In the genomic region with DNA sequence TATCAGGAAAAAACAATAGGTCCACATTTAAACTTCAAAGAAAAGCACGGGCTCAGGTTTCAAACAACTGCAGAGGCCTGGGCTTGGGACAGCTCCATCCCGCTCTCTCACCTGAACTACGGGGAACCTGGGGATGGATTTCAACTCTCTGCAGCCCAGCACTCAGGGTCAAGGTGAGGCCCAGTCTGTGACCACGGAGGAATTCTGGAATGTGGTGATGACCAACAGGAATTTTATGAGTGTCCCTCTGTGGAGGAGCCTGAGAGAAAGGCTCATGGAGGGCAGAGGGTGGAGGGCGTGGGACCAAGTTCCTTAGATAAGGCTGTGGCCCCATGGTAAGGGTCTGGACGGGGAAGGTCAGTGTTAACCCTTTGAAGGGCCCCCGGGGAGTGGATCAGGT, we compare ENCODE assay signal across 16 cellular contexts.
"Had no signal": no experiment of that assay in that cellular context is flagged by ENCODE, and none has a peak within 500 bp of the region (broad histone marks: within the 10 kb centered on the region; RNA-seq: fewer than 3 reads in every experiment).

No MANE protein-coding gene starts in this region.

- H3K27me3 Mint-ChIP-seq: activated naive CD4-positive, alpha-beta T cell treated with anti-CD3 and anti-CD28 coated beads, Interleukin-2, amount 50 U/mL, for 24 hours; central memory CD8-positive, alpha-beta T cell had no signal

- H3K4me1 ChIP-seq: psoas muscle had no signal

- H3K36me3 ChIP-seq: sigmoid colon had no signal

- H3K9me3 Mint-ChIP-seq: activated naive CD4-positive, alpha-beta T cell treated with anti-CD3 and anti-CD28 coated beads, Interleukin-2, amount 50 U/mL, for 24 hours; natural killer cell; type B pancreatic cell had no signal

- H3K27ac Mint-ChIP-seq: activated naive CD4-positive, alpha-beta T cell treated with anti-CD3 and anti-CD28 coated beads, Interleukin-2, amount 50 U/mL, for 24 hours; natural killer cell; type B pancreatic cell had no signal

- ATAC-seq: left lobe of liver, natural killer cell, psoas muscle had no signal

- H3K4me1 Mint-ChIP-seq: activated naive CD4-positive, alpha-beta T cell treated with anti-CD3 and anti-CD28 coated beads, Interleukin-2, amount 50 U/mL, for 24 hours; central memory CD8-positive, alpha-beta T cell; natural killer cell had no signal

- DNase-seq: activated CD4-positive, CD25-positive, alpha-beta regulatory T cell; activated effector memory CD4-positive, alpha-beta T cell treated with Interleukin-2 at 50 U/mL for 16 hours; cortex of kidney; effector memory CD4-positive, alpha-beta T cell; glutamatergic neuron; natural killer cell; occipital lobe; psoas muscle; stimulated activated CD4-positive, alpha-beta T cell treated with anti-CD3 and anti-CD28 coated beads, Interleukin-12 subunit alpha, Interleukin-12 subunit beta, amount 100 ng/mL, for 4 hours; stimulated activated naive CD4-positive, alpha-beta T cell treated with Interleukin-2 at 50 U/mL for 16 hours had no signal

- H3K4me3 Mint-ChIP-seq: activated naive CD4-positive, alpha-beta T cell treated with anti-CD3 and anti-CD28 coated beads, Interleukin-2, amount 50 U/mL, for 24 hours; central memory CD8-positive, alpha-beta T cell; natural killer cell; type B pancreatic cell had no signal

- H3K27me3 ChIP-seq: sigmoid colon had no signal

- H3K36me3 Mint-ChIP-seq: activated naive CD4-positive, alpha-beta T cell treated with anti-CD3 and anti-CD28 coated beads, Interleukin-2, amount 50 U/mL, for 24 hours; natural killer cell; type B pancreatic cell had no signal

- H3K4me3 ChIP-seq: psoas muscle, sigmoid colon had no signal

- H3K9me3 ChIP-seq: psoas muscle, sigmoid colon had no signal

- H3K27ac ChIP-seq: epithelial cell of prostate, psoas muscle, sigmoid colon had no signal
